8 cellular contexts compared by ENCODE assay signal in the genomic region with DNA sequence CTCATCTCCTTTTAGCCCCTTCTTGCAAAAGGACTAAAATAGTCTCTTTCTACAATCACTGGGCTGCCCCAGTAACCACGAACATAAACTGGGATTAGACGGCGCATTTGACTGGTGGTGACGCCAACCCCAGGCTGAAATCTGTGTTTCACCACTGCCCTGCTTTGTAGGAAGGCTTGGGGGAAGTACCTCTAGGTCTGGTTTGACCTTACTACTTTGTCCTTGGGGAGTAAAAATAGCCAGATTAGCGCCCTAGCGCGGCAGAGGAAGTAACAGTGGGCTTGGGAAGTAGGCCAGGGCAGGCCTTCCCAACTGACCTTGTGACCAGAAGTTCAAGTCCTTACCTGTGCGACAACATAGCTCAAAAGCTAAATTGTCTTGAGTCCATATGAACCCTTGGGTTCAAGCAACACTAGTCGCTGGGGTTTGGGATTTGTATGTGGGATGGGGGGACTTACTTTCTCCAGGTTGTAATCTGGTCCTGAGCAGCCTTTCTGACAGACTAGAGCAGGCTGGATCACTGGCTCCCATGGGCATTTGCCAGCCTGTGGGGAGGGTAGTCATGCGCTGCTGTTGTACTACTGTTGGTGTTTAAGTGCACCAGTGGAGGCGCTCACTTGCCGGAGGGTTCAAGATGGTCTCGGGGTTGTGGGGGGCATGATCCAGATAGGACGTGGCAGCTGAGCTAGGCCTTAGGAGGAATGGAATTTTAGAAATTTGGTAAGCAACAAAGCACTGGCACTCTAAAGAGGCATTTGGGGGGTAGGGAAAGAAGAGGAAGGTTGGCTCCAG. TPM values are rescaled to one million over a fixed set of nuclear protein-coding genes. Genes with fewer than 3 reads are reported as not detected.
A peak's percentile ranks its signal among the peaks of the same experiment; 100 is the strongest.
DNase-seq lines count a peak whose midpoint lies in the region; ATAC-seq and TF ChIP-seq lines count a peak whose summit lies in the region.

No MANE protein-coding gene starts in this region.

- H3K27ac Mint-ChIP-seq in activated CD8-positive, alpha-beta memory T cell treated with anti-CD3 and anti-CD28 coated beads, Interleukin-2, amount 10 ng/mL, durations not matched to agents 7 days and 5 days = peak overlapping the region; percentile 88
- H3K27ac Mint-ChIP-seq in naive B cell = peak overlapping the region; percentile 88 to 99 (median 96)

- ATAC-seq in GM18867 (IDR thresholded peaks at IDR 0.05; ENCODE audit: unreplicated experiment) = peak; percentile 11
- peak; percentile 14 for ATAC-seq in activated CD8-positive, alpha-beta memory T cell treated with anti-CD3 and anti-CD28 coated beads, Interleukin-2, amount 10 ng/mL, durations not matched to agents 7 days and 5 days
- peak; percentile 29 to 35 for ATAC-seq in naive B cell (ENCODE audit: low read depth in 2 of 2)

- no peak for TF ChIP-seq POLR2A in vagina (IDR thresholded peaks at IDR 0.05)

- H3K4me3 ChIP-seq in vagina = peak overlapping the region; percentile 66 to 79

- peaks cover 53% of the 10 kb centered on the region for H3K36me3 Mint-ChIP-seq in activated CD8-positive, alpha-beta memory T cell treated with anti-CD3 and anti-CD28 coated beads, Interleukin-2, amount 10 ng/mL, durations not matched to agents 7 days and 5 days
- peaks cover 11 to 16% of the 10 kb centered on the region in 2 donors for H3K36me3 Mint-ChIP-seq in naive B cell

- TF ChIP-seq CTCF in vagina (IDR thresholded peaks at IDR 0.05) = peak in 1 of 3 experiments; percentile 9

- peaks cover 42% of the 10 kb centered on the region for H3K4me1 ChIP-seq in vagina

- H3K27me3 ChIP-seq in vagina = no peaks in the 10 kb centered on the region

- H3K27me3 Mint-ChIP-seq in activated CD8-positive, alpha-beta memory T cell treated with anti-CD3 and anti-CD28 coated beads, Interleukin-2, amount 10 ng/mL, durations not matched to agents 7 days and 5 days = no peaks in the 10 kb centered on the region
- no peaks in the 10 kb centered on the region for H3K27me3 Mint-ChIP-seq in naive B cell

- H3K9me3 Mint-ChIP-seq in activated CD8-positive, alpha-beta memory T cell treated with anti-CD3 and anti-CD28 coated beads, Interleukin-2, amount 10 ng/mL, durations not matched to agents 7 days and 5 days (ENCODE audit: low read depth) = no peaks in the 10 kb centered on the region
- H3K9me3 Mint-ChIP-seq in naive B cell = peaks cover 0 to 2% (median 0%) of the 10 kb centered on the region in 7 donors

- CTCF ChIA-PET in activated CD8-positive, alpha-beta memory T cell treated with anti-CD3 and anti-CD28 coated beads, Interleukin-2, amount 10 ng/mL, durations not matched to agents 7 days and 5 days (lab: Charles Lee) = interaction anchor here (0.7 to 10.7 kb wide), 25 partner anchors 10 to 357 kb away, joined by 3 to 95 read pairs (median 4); a partner anchor contains a TSS

- peak overlapping the region; percentile 90 for H3K27ac ChIP-seq in vagina

- H3K4me3 Mint-ChIP-seq in activated CD8-positive, alpha-beta memory T cell treated with anti-CD3 and anti-CD28 coated beads, Interleukin-2, amount 10 ng/mL, durations not matched to agents 7 days and 5 days = peak overlapping the region; percentile 62
- peak overlapping the region; percentile 84 to 98 (median 90) for H3K4me3 Mint-ChIP-seq in naive B cell

- no peaks in the 10 kb centered on the region for H3K9me3 ChIP-seq in vagina

- peaks cover 50% of the 10 kb centered on the region for H3K4me1 Mint-ChIP-seq in activated CD8-positive, alpha-beta memory T cell treated with anti-CD3 and anti-CD28 coated beads, Interleukin-2, amount 10 ng/mL, durations not matched to agents 7 days and 5 days
- peaks cover 50 to 68% (median 61%) of the 10 kb centered on the region in 3 donors for H3K4me1 Mint-ChIP-seq in naive B cell

- intact Hi-C loops in vagina (cut with DNase I) = no loop called here

- peak; percentile 73 for DNase-seq in AG20443 (ENCODE audit: low spot score)
- peak; percentile 75 for DNase-seq in M059J (ENCODE audit: low read depth)
- DNase-seq in activated CD8-positive, alpha-beta memory T cell treated with anti-CD3 and anti-CD28 coated beads, Interleukin-2, amount 10 ng/mL, durations not matched to agents 7 days and 5 days = peak; percentile 63
- peak; percentile 80 for DNase-seq in fibroblast of gingiva (ENCODE audit: low read depth)
- DNase-seq in naive B cell = peak; percentile 16
- DNase-seq in vagina (ENCODE audit: extremely low spot score in 2 of 2) = no peak
- no peak for DNase-seq in NCI-H146 treated with DMSO at 0.1 percent for 48 hours (lab: John Stamatoyannopoulos, UW; ENCODE audit: unreplicated experiment)

- H3K36me3 ChIP-seq in vagina = peaks cover 0 to 44% of the 10 kb centered on the region in 2 donors

RNA-seq across cellular contexts. Expression of a gene that starts 1.0 kb away (rescaled TPM):
- 24.2 and 32.7 TPM in 2 replicates for total RNA-seq in M059J (2014; rRNA removed; shearing (Covaris generic))
- total RNA-seq in activated CD8-positive, alpha-beta memory T cell treated with anti-CD3 and anti-CD28 coated beads, Interleukin-2, amount 10 ng/mL, durations not matched to agents 7 days and 5 days = 100 to 1,000 TPM in 1 of 2 experiments, 10 to 100 TPM in 1; 96.6 to 104 TPM
- polyA plus RNA-seq in naive B cell (ENCODE audit: low read depth in 6 of 6) = 100 to 1,000 TPM in 1 of 6 donors, 10 to 100 TPM in 5; 44.3 to 133 (median 57.3) TPM
- 66.0 TPM for total RNA-seq in vagina

RNA-seq across cellular contexts. Expression of a gene that starts 17.0 kb away (rescaled TPM):
- total RNA-seq in M059J (2014; rRNA removed; shearing (Covaris generic)) = 164 and 233 TPM in 2 replicates
- total RNA-seq in activated CD8-positive, alpha-beta memory T cell treated with anti-CD3 and anti-CD28 coated beads, Interleukin-2, amount 10 ng/mL, durations not matched to agents 7 days and 5 days = 100 to 1,000 TPM; 256 to 281 TPM
- 100 to 1,000 TPM in 1 of 6 donors, 10 to 100 TPM in 5; 68.8 to 106 (median 85.2) TPM for polyA plus RNA-seq in naive B cell (ENCODE audit: low read depth in 6 of 6)
- total RNA-seq in vagina = 107 TPM

RNA-seq across cellular contexts. Expression of a gene that starts 20.2 kb away (rescaled TPM):
- not detected in 2 replicates for total RNA-seq in M059J (2014; rRNA removed; shearing (Covaris generic))
- total RNA-seq in activated CD8-positive, alpha-beta memory T cell treated with anti-CD3 and anti-CD28 coated beads, Interleukin-2, amount 10 ng/mL, durations not matched to agents 7 days and 5 days = not detected
- not detected for polyA plus RNA-seq in naive B cell (ENCODE audit: low read depth in 6 of 6)
- total RNA-seq in vagina = not detected

RNA-seq across cellular contexts. Expression of a gene that starts 42.8 kb away (rescaled TPM):
- total RNA-seq in M059J (2014; rRNA removed; shearing (Covaris generic)) = 1.6 TPM in 2 replicates
- total RNA-seq in activated CD8-positive, alpha-beta memory T cell treated with anti-CD3 and anti-CD28 coated beads, Interleukin-2, amount 10 ng/mL, durations not matched to agents 7 days and 5 days = under 1 TPM in 1 of 2 experiments, not detected in 1; 0.54 TPM
- polyA plus RNA-seq in naive B cell (ENCODE audit: low read depth in 6 of 6) = under 1 TPM in 1 of 6 donors, not detected in 5; 0.11 TPM
- total RNA-seq in vagina = not detected

RNA-seq across cellular contexts. Expression of a gene that starts 57.3 kb away (rescaled TPM):
- total RNA-seq in M059J (2014; rRNA removed; shearing (Covaris generic)) = 0.20 TPM in 1 of 2 replicates, not detected in the other
- not detected for total RNA-seq in activated CD8-positive, alpha-beta memory T cell treated with anti-CD3 and anti-CD28 coated beads, Interleukin-2, amount 10 ng/mL, durations not matched to agents 7 days and 5 days
- not detected for polyA plus RNA-seq in naive B cell (ENCODE audit: low read depth in 6 of 6)
- 5.6 TPM for total RNA-seq in vagina

Comparison
In these comparisons a context has a peak if more than half of its experiments do, and no peak if none do; other contexts are left out.
1. DNase-seq: peak in AG20443 (single experiment), M059J (single experiment), activated CD8-positive, alpha-beta memory T cell treated with anti-CD3 and anti-CD28 coated beads, Interleukin-2, amount 10 ng/mL, durations not matched to agents 7 days and 5 days (single experiment), fibroblast of gingiva (single experiment) and naive B cell (single experiment); none in vagina (0 of 2) and NCI-H146 treated with DMSO at 0.1 percent for 48 hours (single experiment).
2. Peak in every context shown above with its lines, with median percentiles within 50 percentile points of each other: ATAC-seq.